8 cellular contexts compared by ENCODE assay signal in genomic region chr17:48047113-48047740, GRCh38. TPM values are rescaled to one million over a fixed set of nuclear protein-coding genes. Genes with fewer than 3 reads are reported as not detected.
A peak's percentile ranks its signal among the peaks of the same experiment; 100 is the strongest.
DNase-seq lines count a peak whose midpoint lies in the region; ATAC-seq, FAIRE-seq and TF ChIP-seq lines count a peak whose summit lies in the region.

No MANE protein-coding gene starts in this region.

- peak overlapping the region; percentile 97; the same call in 1 of the 2 replicates for H2BK12ac ChIP-seq in H1 (ENCODE audit: low read depth, low read length)

- peak overlapping the region; percentile 94 for H2BK5ac ChIP-seq in H1 (ENCODE audit: low read depth, low read length)

- peak overlapping the region; percentile 96; the same call in 1 of the 2 replicates for H4K8ac ChIP-seq in H1 (ENCODE audit: extremely low read depth, insufficient read depth, low read length)

- TF ChIP-seq CTCF in Panc1 (IDR thresholded peaks at IDR 0.05) (no peak), H1 (IDR thresholded peaks at IDR 0.05; ENCODE audit: control extremely low read depth in 1 of 3, insufficient read depth in 1 of 3, low read depth in 1 of 3, low read length in 3 of 3) (no peak), neutrophil (IDR thresholded peaks at IDR 0.05) (no peak)

- peaks cover 2 to 47% of the 10 kb centered on the region in 2 experiments for H3K79me2 ChIP-seq in H1 (ENCODE audit: control insufficient read depth in 1 of 2, insufficient read depth in 2 of 2, low read length in 2 of 2)

- H3K27me3 ChIP-seq in Panc1 (ENCODE audit: control insufficient read depth, insufficient read depth, low read length) = no peaks in the 10 kb centered on the region
- H3K27me3 ChIP-seq in H1 (replicated peaks in 1 of 4; ENCODE audit: control insufficient read depth in 3 of 4, extremely low read depth in 1 of 4, insufficient read depth in 3 of 4, low read length in 3 of 4) = no peaks in the 10 kb centered on the region
- H3K27me3 ChIP-seq in neutrophil = peaks cover 18% of the 10 kb centered on the region

- POLR2A ChIA-PET in Panc1 (lab: Charles Lee) (no interaction called here), H1 (lab: Charles Lee; ENCODE audit: partially characterized antibody) (interaction anchor here (0.8 to 41.8 kb wide), 13 partner anchors 10 to 118 kb away, joined by 3 to 1227 read pairs (median 6); partner anchors contain the start of genes CBX1, COPZ2, NFE2L1 and SNX11)

- H3K9me3 ChIP-seq in Panc1 (ENCODE audit: control insufficient read depth, insufficient read depth, low read depth, low read length) (no peaks in the 10 kb centered on the region), H1 (ENCODE audit: insufficient read depth in 2 of 2, low read depth in 1 of 2, low read length in 1 of 2) (no peaks in the 10 kb centered on the region), neutrophil (no peaks in the 10 kb centered on the region)

- H4K5ac ChIP-seq in H1 (ENCODE audit: insufficient read length, low read depth, low read length) = peak overlapping the region; percentile 97

- H3K9ac ChIP-seq in H1 (replicated peaks in 1 of 4; ENCODE audit: extremely low read depth in 1 of 4, low read depth in 3 of 4, low read length in 3 of 4) = peak overlapping the region; percentile 89 to 97 (median 94)

- TF ChIP-seq EP300 in H1 (IDR thresholded peaks at IDR 0.05; ENCODE audit: borderline replicate concordance in 1 of 2, low read depth in 2 of 2, low read length in 2 of 2) = no peak

- WGBS in H1 (ENCODE audit: extremely low coverage in 1 of 2, insufficient coverage in 1 of 2, insufficient read length in 1 of 2, insufficient replicate concordance in 2 of 2, low coverage in 1 of 2, low lambda C conversion rate in 2 of 2, missing lambda C conversion rate in 1 of 2), 2 experiments = 7% methylated on average over 26 of the region's 26 CpGs; no CpG with 5 or more reads in 1 of the 2 experiments

- H2AFZ ChIP-seq in H1 (ENCODE audit: low read length) = peak overlapping the region; percentile 46

- H3K79me1 ChIP-seq in H1 (ENCODE audit: low read depth, low read length) = no peaks in the 10 kb centered on the region; the same call in 1 of the 2 replicates

- peak overlapping the region; percentile 97 for H3K27ac ChIP-seq in Panc1 (ENCODE audit: low read length)
- peak overlapping the region; percentile 97 for H3K27ac ChIP-seq in H1 (ENCODE audit: low read depth, low read length)
- peak overlapping the region; percentile 98 for H3K27ac ChIP-seq in neutrophil

- ATAC-seq in Panc1 = no peak

- peak overlapping the region; percentile 94 for H3K4ac ChIP-seq in H1 (replicated peaks; ENCODE audit: insufficient read length, low read depth, low read length)

- no peak overlapping the region for H2BK20ac ChIP-seq in H1 (ENCODE audit: low read length)

- CTCF ChIA-PET in Panc1 (lab: Charles Lee) (interaction anchor here (1.2 kb wide), 1 partner anchor 11 kb away, joined by 3 read pairs; no protein-coding TSS in a partner anchor), H1 (lab: Charles Lee; ENCODE audit: partially characterized antibody) (interaction anchor here (0.6 to 10.5 kb wide), 9 partner anchors 9 to 114 kb away, joined by 3 to 111 read pairs (median 12); no protein-coding TSS in a partner anchor)

- in situ Hi-C loops in Panc1 (cut with HindIII; ENCODE audit: low pct_unique_long_range_greater_than_20kb, low sequenced_read_pairs) = no loop called here

- no peak overlapping the region for H2BK120ac ChIP-seq in H1 (replicated peaks; ENCODE audit: low read depth, low read length)

- H3K56ac ChIP-seq in H1 (replicated peaks; ENCODE audit: insufficient read length, low read depth, low read length) = peak overlapping the region; percentile 71

- no peak for TF ChIP-seq RAD21 in H1 (IDR thresholded peaks at IDR 0.05 in 1 of 2, conservative IDR thresholded peaks at IDR 0.05 in 1 of 2; ENCODE audit: low read depth in 2 of 2, low read length in 2 of 2)

- peak overlapping the region; percentile 77 to 87 for H3K4me3 ChIP-seq in Panc1 (ENCODE audit: low read depth in 2 of 2, low read length in 2 of 2)
- H3K4me3 ChIP-seq in H1 (ENCODE audit: extremely low read depth in 1 of 4, insufficient read depth in 2 of 4, low read depth in 3 of 4, low read length in 4 of 4) = peak overlapping the region; percentile 81 to 91 (median 86)
- peak overlapping the region; percentile 84 to 96 for H3K4me3 ChIP-seq in neutrophil (ENCODE audit: low read depth in 1 of 2, low read length in 1 of 2)

- H3K23me2 ChIP-seq in H1 (ENCODE audit: low read depth, low read length) = peaks cover 10% of the 10 kb centered on the region

- H3K4me2 ChIP-seq in H1 (ENCODE audit: insufficient read depth in 1 of 2, low read depth in 2 of 2, low read length in 2 of 2) = peak overlapping the region; percentile 80 to 87

- BruUV-seq in Panc1 (replicated peaks; lab: Mats Ljungman, UMichigan) = TSS peak; percentile 97

- H4K20me1 ChIP-seq in H1 (replicated peaks in 1 of 2; ENCODE audit: control insufficient read depth in 1 of 2, insufficient read depth in 2 of 2, low read length in 2 of 2) = peaks cover 0 to 10% of the 10 kb centered on the region in 2 experiments

- TF ChIP-seq POLR2A in GM12891 (IDR thresholded peaks at IDR 0.05; ENCODE audit: low read depth, low read length) = no peak
- TF ChIP-seq POLR2A in H1 (IDR thresholded peaks at IDR 0.05; ENCODE audit: control extremely low read depth in 1 of 2, low read depth in 2 of 2, low read length in 2 of 2) = no peak

- no peak for DNase-seq in GM12891 (ENCODE audit: insufficient read length, low spot score)
- no peak for DNase-seq in Panc1 (ENCODE audit: low read depth, low spot score)
- no peak for DNase-seq in H1 (ENCODE audit: low read depth in 1 of 2, low spot score in 2 of 2)
- no peak for DNase-seq in stimulated activated CD8-positive, alpha-beta memory T cell treated with anti-CD3 and anti-CD28 coated beads, Interleukin-4, amount 100 ng/mL, for 48 hours
- DNase-seq in NCI-H446 (lab: John Stamatoyannopoulos, UW) = no peak
- DNase-seq in germinal center (ENCODE audit: low spot score) = no peak
- DNase-seq in COLO668 (lab: John Stamatoyannopoulos, UW; ENCODE audit: unreplicated experiment) = no peak

- intact Hi-C loops in Panc1 (cut with micrococcal nuclease; ENCODE audit: unreplicated experiment) = no loop called here

- H3K18ac ChIP-seq in H1 (ENCODE audit: extremely low read depth, low read length) = peak overlapping the region; percentile 86; the same call in 1 of the 2 replicates

- H3K36me3 ChIP-seq in Panc1 (ENCODE audit: control insufficient read depth, insufficient read depth, low read length) = peaks cover 13% of the 10 kb centered on the region; the same call in 1 of the 2 replicates
- H3K36me3 ChIP-seq in H1 (ENCODE audit: control insufficient read depth in 2 of 4, insufficient read depth in 4 of 4, low read length in 3 of 4) = peaks cover 2 to 16% (median 7%) of the 10 kb centered on the region in 4 experiments; a peak in 5 of 8 replicates
- peaks cover 18% of the 10 kb centered on the region for H3K36me3 ChIP-seq in neutrophil

- FAIRE-seq in GM12891 (lab: Jason Lieb, UNC) (no peak), H1 (lab: Jason Lieb, UNC) (no peak)

- no peak overlapping the region for H3K14ac ChIP-seq in H1 (ENCODE audit: insufficient read length)

- H3K23ac ChIP-seq in H1 (ENCODE audit: insufficient read length) = no peak overlapping the region

- peak overlapping the region; percentile 58; the same call in 1 of the 2 replicates for H2AK5ac ChIP-seq in H1 (ENCODE audit: low read depth, low read length)

- H4K91ac ChIP-seq in H1 (replicated peaks; ENCODE audit: insufficient read length, low read length) = peak overlapping the region; percentile 96

- no peak overlapping the region; the same call in 1 of the 2 replicates for H2BK15ac ChIP-seq in H1 (ENCODE audit: low read length)

- H3K4me1 ChIP-seq in Panc1 (ENCODE audit: control insufficient read depth, insufficient read depth, low read length) (peaks cover 38% of the 10 kb centered on the region), H1 (replicated peaks in 1 of 4; ENCODE audit: control insufficient read depth in 3 of 4, insufficient read depth in 4 of 4, low read length in 3 of 4) (peaks cover 3 to 22% (median 19%) of the 10 kb centered on the region in 4 experiments; a peak in 6 of 7 replicates), neutrophil (ENCODE audit: control insufficient read depth in 1 of 2, insufficient read depth in 1 of 2, low read depth in 1 of 2, low read length in 1 of 2) (peaks cover 23 to 26% of the 10 kb centered on the region in 2 experiments)

RNA-seq across cellular contexts. Expression of gene NFE2L1, which starts 0.9 kb away (rescaled TPM):
- polyA plus RNA-seq in GM12891 (2012; ENCODE audit: low read depth, missing spikeins) = 49.2 TPM
- total RNA-seq in Panc1 (2021; ENCODE audit: unreplicated experiment) = 210 TPM
- polyA plus RNA-seq in Panc1 (2012; ENCODE audit: insufficient read length) = 312 TPM
- 140 and 148 TPM in 2 replicates for total RNA-seq in H1 (2021; fragmentation: NEBNext Ultra II Directional; extraction: Animal tissue kit (Norgen Biotek cat#: 25700))
- 143 and 173 TPM in 2 replicates for polyA plus RNA-seq in H1 (2011; rRNA removed)
- 181 TPM for polyA plus RNA-seq in H1 (2011; cell fraction: cytosol; rRNA removed)
- polyA plus RNA-seq in H1 (2011; cell fraction: nucleus; rRNA removed) = 178 TPM
- 161 to 195 TPM (median 173 TPM) in 4 replicates for polyA plus RNA-seq in H1 (2012, experiment 1 of 2)
- 101 TPM for polyA plus RNA-seq in H1 (2012, experiment 2 of 2)
- polyA plus RNA-seq in H1 (2013, experiment 1 of 2) = 146 TPM
- 156 TPM for polyA plus RNA-seq in H1 (2013, experiment 2 of 2)
- 193 and 224 TPM in 2 replicates for polyA minus RNA-seq in H1 (2011; rRNA and poly(A)+ RNA removed)
- polyA minus RNA-seq in H1 (2011; cell fraction: cytosol; rRNA and poly(A)+ RNA removed) = 160 TPM
- polyA minus RNA-seq in H1 (2011; cell fraction: nucleus; rRNA and poly(A)+ RNA removed) = 99.1 TPM

RNA-seq across cellular contexts. Expression of gene COPZ2, which starts 9.6 kb away (rescaled TPM):
- 3.1 TPM for polyA plus RNA-seq in GM12891 (2012; ENCODE audit: low read depth, missing spikeins)
- total RNA-seq in Panc1 (2021; ENCODE audit: unreplicated experiment) = 5.4 TPM
- 5.3 TPM for polyA plus RNA-seq in Panc1 (2012; ENCODE audit: insufficient read length)
- not detected in 2 replicates for total RNA-seq in H1 (2021; fragmentation: NEBNext Ultra II Directional; extraction: Animal tissue kit (Norgen Biotek cat#: 25700))
- polyA plus RNA-seq in H1 (2011; rRNA removed) = 0.24 and 0.25 TPM in 2 replicates
- polyA plus RNA-seq in H1 (2011; cell fraction: cytosol; rRNA removed) = 0.23 TPM
- polyA plus RNA-seq in H1 (2011; cell fraction: nucleus; rRNA removed) = 0.47 TPM
- 0.34 to 0.45 TPM in 2 of 4 replicates, not detected in the others for polyA plus RNA-seq in H1 (2012, experiment 1 of 2)
- not detected for polyA plus RNA-seq in H1 (2012, experiment 2 of 2)
- polyA plus RNA-seq in H1 (2013, experiment 1 of 2) = 0.41 TPM
- polyA plus RNA-seq in H1 (2013, experiment 2 of 2) = 0.70 TPM
- polyA minus RNA-seq in H1 (2011; rRNA and poly(A)+ RNA removed) = not detected in 2 replicates
- not detected for polyA minus RNA-seq in H1 (2011; cell fraction: cytosol; rRNA and poly(A)+ RNA removed)
- polyA minus RNA-seq in H1 (2011; cell fraction: nucleus; rRNA and poly(A)+ RNA removed) = not detected

RNA-seq across cellular contexts. Expression of gene CBX1, which starts 54.1 kb away (rescaled TPM):
- 57.5 TPM for polyA plus RNA-seq in GM12891 (2012; ENCODE audit: low read depth, missing spikeins)
- total RNA-seq in Panc1 (2021; ENCODE audit: unreplicated experiment) = 157 TPM
- 105 TPM for polyA plus RNA-seq in Panc1 (2012; ENCODE audit: insufficient read length)
- total RNA-seq in H1 (2021; fragmentation: NEBNext Ultra II Directional; extraction: Animal tissue kit (Norgen Biotek cat#: 25700)) = 166 and 173 TPM in 2 replicates
- polyA plus RNA-seq in H1 (2011; rRNA removed) = 23.8 and 38.7 TPM in 2 replicates
- polyA plus RNA-seq in H1 (2011; cell fraction: cytosol; rRNA removed) = 61.9 TPM
- 16.3 TPM for polyA plus RNA-seq in H1 (2011; cell fraction: nucleus; rRNA removed)
- polyA plus RNA-seq in H1 (2012, experiment 1 of 2) = 166 to 245 TPM (median 172 TPM) in 4 replicates
- 24.6 TPM for polyA plus RNA-seq in H1 (2012, experiment 2 of 2)
- 109 TPM for polyA plus RNA-seq in H1 (2013, experiment 1 of 2)
- polyA plus RNA-seq in H1 (2013, experiment 2 of 2) = 111 TPM
- 23.7 and 25.9 TPM in 2 replicates for polyA minus RNA-seq in H1 (2011; rRNA and poly(A)+ RNA removed)
- polyA minus RNA-seq in H1 (2011; cell fraction: cytosol; rRNA and poly(A)+ RNA removed) = 42.8 TPM
- 20.1 TPM for polyA minus RNA-seq in H1 (2011; cell fraction: nucleus; rRNA and poly(A)+ RNA removed)
